17 cellular contexts compared by ENCODE assay signal in the genomic region with DNA sequence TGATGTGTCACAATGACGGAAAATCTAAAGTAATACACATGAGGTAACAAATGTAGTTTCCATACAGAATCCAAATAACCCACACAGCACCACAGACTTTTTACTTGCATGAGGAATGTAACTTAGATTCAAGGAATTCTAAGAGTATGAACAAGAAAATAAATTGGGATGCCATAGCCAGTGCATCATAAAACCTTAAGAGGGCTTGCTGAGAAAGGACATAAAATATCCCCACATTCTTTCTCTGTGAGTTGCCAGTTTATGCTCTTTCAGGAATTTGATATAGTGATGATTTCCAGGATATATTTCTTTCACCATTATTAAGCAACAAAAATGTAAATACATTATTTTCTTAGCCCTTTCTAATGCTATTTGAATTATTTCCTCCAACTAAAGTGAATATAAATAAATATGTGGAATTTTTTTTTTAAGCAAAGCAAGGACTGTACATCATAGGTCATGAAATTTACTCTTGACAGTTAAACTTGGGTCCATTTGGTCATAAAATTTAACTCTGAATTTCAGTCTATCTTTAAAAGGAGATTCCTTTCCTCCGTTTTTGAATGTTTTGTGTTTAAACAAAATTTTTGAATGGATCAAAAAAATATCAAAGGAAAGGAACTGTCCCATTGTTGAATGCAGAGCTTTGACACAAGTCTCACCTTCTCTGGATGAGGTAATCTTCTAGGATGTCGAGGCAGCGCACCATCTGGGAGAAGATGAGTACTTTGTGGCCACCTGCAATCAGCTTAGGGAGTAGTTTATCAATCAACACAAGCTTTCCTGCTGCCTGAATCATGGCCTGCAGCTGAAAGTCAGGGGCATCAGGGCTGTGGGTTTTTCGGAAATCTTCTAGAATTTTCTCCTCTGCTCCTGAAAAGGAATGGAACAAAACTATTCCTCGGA.
DNase-seq lines count a peak whose midpoint lies in the region; ATAC-seq and TF ChIP-seq lines count a peak whose summit lies in the region.
"Had no signal": no experiment of that assay in that cellular context is flagged by ENCODE, and none has a peak within 500 bp of the region (broad histone marks: within the 10 kb centered on the region; RNA-seq: fewer than 3 reads in every experiment).

No MANE protein-coding gene starts in this region.

- H3K27me3 ChIP-seq in skeletal muscle satellite cell (ENCODE audit: control insufficient read depth, insufficient read depth, low read length): no peaks in the 10 kb centered on the region
- no peaks in the 10 kb centered on the region for H3K27me3 ChIP-seq in heart left ventricle
- H3K27me3 ChIP-seq in Caco-2 (replicated peaks; ENCODE audit: control insufficient read depth, insufficient read depth, low read length): no peaks in the 10 kb centered on the region
- H3K27me3 ChIP-seq: gastrocnemius medialis, stomach had no signal

- no peak overlapping the region for H3K4me3 Mint-ChIP-seq in Caco-2 (ENCODE audit: unreplicated experiment)

- no peak overlapping the region for H3K27ac Mint-ChIP-seq in Caco-2 (ENCODE audit: unreplicated experiment)

- no peak for TF ChIP-seq POLR2A in heart left ventricle (IDR thresholded peaks at IDR 0.05)

- ATAC-seq in SK-N-SH treated with all-trans-retinoic acid at 6 μM for 48 hours: peak; percentile 97
- ATAC-seq in heart left ventricle: no peak
- ATAC-seq: gastrocnemius medialis, lower lobe of right lung had no signal

- POLR2A ChIA-PET in Caco-2 (lab: Charles Lee): no interaction called here

- no peaks in the 10 kb centered on the region for H3K4me1 Mint-ChIP-seq in Caco-2 (ENCODE audit: low read depth, unreplicated experiment)

- H3K27me3 Mint-ChIP-seq in Caco-2 (ENCODE audit: insufficient read depth, unreplicated experiment): no peaks in the 10 kb centered on the region

- no peaks in the 10 kb centered on the region for H3K9me3 ChIP-seq in skeletal muscle satellite cell (replicated peaks; ENCODE audit: low read length)
- H3K9me3 ChIP-seq in heart left ventricle: peaks cover 0 to 7% (median 0%) of the 10 kb centered on the region in 12 donors
- no peaks in the 10 kb centered on the region for H3K9me3 ChIP-seq in Caco-2
- H3K9me3 ChIP-seq: gastrocnemius medialis, lower lobe of right lung, prostate gland, stomach had no signal

- WGBS in heart left ventricle, 4 donors: 83 to 92% (median 90%) methylated on average over 6 of the region's 6 CpGs

- H3K27ac ChIP-seq in heart left ventricle: no peak overlapping the region
- H3K27ac ChIP-seq: 22Rv1, gastrocnemius medialis, lower lobe of right lung, PC-9, prostate gland had no signal

- H3K9me3 Mint-ChIP-seq in Caco-2 (ENCODE audit: unreplicated experiment): peaks cover 8% of the 10 kb centered on the region

- peak; percentile 71 for DNase-seq in NCI-H82 (lab: John Stamatoyannopoulos, UW)
- DNase-seq in NCI-H82 treated with DMSO at 0.1 percent for 48 hours (lab: John Stamatoyannopoulos, UW; ENCODE audit: unreplicated experiment): no peak
- peak; percentile 94 for DNase-seq in fibroblast of peridontal ligament (ENCODE audit: extremely low read depth)
- DNase-seq in effector CD4-positive, alpha-beta T cell: no peak
- no peak for DNase-seq in heart left ventricle
- DNase-seq in Caco-2: no peak
- DNase-seq: activated T-cell treated with anti-CD3 and anti-CD28 coated beads, Interleukin-2, amount 50 U/mL, for 48 hours; caudate nucleus; gastrocnemius medialis; lower lobe of right lung; NCI-H187; stomach had no signal

- intact Hi-C loops in heart left ventricle (cut with DNase I) (no loop called here), Caco-2 (cut with micrococcal nuclease; ENCODE audit: unreplicated experiment) (no loop called here)

- H3K36me3 ChIP-seq in skeletal muscle satellite cell (ENCODE audit: insufficient read depth, low read length) (peaks cover 28% of the 10 kb centered on the region), heart left ventricle (peaks cover 0 to 94% (median 66%) of the 10 kb centered on the region in 9 donors), Caco-2 (ENCODE audit: control insufficient read depth, insufficient read depth, low read length) (peaks cover 7% of the 10 kb centered on the region)

- CTCF ChIA-PET in Caco-2 (lab: Charles Lee): no interaction called here

- H3K36me3 Mint-ChIP-seq in Caco-2 (ENCODE audit: insufficient read depth, unreplicated experiment): peaks cover 38% of the 10 kb centered on the region

- BruUV-seq in Caco-2 (replicated peaks; lab: Mats Ljungman, UMichigan): no TSS peak

- H3K4me1 ChIP-seq in skeletal muscle satellite cell (ENCODE audit: control insufficient read depth, insufficient read depth, low read length) (peaks cover 38% of the 10 kb centered on the region), heart left ventricle (no peaks in the 10 kb centered on the region), Caco-2 (no peaks in the 10 kb centered on the region)
- H3K4me1 ChIP-seq: gastrocnemius medialis, lower lobe of right lung, prostate gland, stomach had no signal

- peak overlapping the region; percentile 69 for H3K9ac ChIP-seq in skeletal muscle satellite cell (ENCODE audit: low read depth, low read length)

- peak overlapping the region; percentile 53 for H3K4me2 ChIP-seq in skeletal muscle satellite cell (ENCODE audit: low read length)
- H3K4me2 ChIP-seq: PC-9 had no signal

- TF ChIP-seq CTCF in heart left ventricle (IDR thresholded peaks at IDR 0.05) (no peak), Caco-2 (IDR thresholded peaks at IDR 0.05; ENCODE audit: insufficient read depth in 1 of 2, low read depth in 1 of 2, low read length in 1 of 2, severe bottlenecking in 1 of 2, unreplicated experiment in 1 of 2) (no peak)

- H3K4me3 ChIP-seq in skeletal muscle satellite cell (ENCODE audit: low read length): peak overlapping the region; percentile 8
- H3K4me3 ChIP-seq in heart left ventricle: no peak overlapping the region
- no peak overlapping the region for H3K4me3 ChIP-seq in Caco-2 (ENCODE audit: low read depth, low read length)
- H3K4me3 ChIP-seq: gastrocnemius medialis, lower lobe of right lung, PC-9, prostate gland, stomach had no signal

TF ChIP-seq in SK-N-SH treated with all-trans-retinoic acid at 6 μM for 48 hours, 23 proteins besides CTCF, POLR2A, EP300 and RAD21:
- peak; percentile 97 for TF ChIP-seq ISL1 (CRISPR knock-in tag; IDR thresholded peaks at IDR 0.05)
- TF ChIP-seq, protein P1, sequence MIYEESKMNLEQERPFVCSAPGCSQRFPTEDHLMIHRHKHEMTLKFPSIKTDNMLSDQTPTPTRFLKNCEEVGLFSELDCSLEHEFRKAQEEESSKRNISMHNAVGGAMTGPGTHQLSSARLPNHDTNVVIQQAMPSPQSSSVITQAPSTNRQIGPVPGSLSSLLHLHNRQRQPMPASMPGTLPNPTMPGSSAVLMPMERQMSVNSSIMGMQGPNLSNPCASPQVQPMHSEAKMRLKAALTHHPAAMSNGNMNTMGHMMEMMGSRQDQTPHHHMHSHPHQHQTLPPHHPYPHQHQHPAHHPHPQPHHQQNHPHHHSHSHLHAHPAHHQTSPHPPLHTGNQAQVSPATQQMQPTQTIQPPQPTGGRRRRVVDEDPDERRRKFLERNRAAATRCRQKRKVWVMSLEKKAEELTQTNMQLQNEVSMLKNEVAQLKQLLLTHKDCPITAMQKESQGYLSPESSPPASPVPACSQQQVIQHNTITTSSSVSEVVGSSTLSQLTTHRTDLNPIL (CRISPR knock-in tag; IDR thresholded peaks at IDR 0.05; ENCODE audit: low read depth): peak; percentile 80
- no peak for TF ChIP-seq ZFP3 (CRISPR knock-in tag; IDR thresholded peaks at IDR 0.05)
- no peak for TF ChIP-seq ZNF70 (CRISPR knock-in tag; IDR thresholded peaks at IDR 0.05)
- TF ChIP-seq SNAI2 (CRISPR knock-in tag; IDR thresholded peaks at IDR 0.05): no peak
- no peak for TF ChIP-seq PPARA (CRISPR knock-in tag; IDR thresholded peaks at IDR 0.05; ENCODE audit: borderline replicate concordance)
- TF ChIP-seq, protein P2, sequence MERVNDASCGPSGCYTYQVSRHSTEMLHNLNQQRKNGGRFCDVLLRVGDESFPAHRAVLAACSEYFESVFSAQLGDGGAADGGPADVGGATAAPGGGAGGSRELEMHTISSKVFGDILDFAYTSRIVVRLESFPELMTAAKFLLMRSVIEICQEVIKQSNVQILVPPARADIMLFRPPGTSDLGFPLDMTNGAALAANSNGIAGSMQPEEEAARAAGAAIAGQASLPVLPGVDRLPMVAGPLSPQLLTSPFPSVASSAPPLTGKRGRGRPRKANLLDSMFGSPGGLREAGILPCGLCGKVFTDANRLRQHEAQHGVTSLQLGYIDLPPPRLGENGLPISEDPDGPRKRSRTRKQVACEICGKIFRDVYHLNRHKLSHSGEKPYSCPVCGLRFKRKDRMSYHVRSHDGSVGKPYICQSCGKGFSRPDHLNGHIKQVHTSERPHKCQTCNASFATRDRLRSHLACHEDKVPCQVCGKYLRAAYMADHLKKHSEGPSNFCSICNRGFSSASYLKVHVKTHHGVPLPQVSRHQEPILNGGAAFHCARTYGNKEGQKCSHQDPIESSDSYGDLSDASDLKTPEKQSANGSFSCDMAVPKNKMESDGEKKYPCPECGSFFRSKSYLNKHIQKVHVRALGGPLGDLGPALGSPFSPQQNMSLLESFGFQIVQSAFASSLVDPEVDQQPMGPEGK (CRISPR knock-in tag; IDR thresholded peaks at IDR 0.05; ENCODE audit: borderline replicate concordance): peak; percentile 53; the same call in 1 of the 2 replicates
- TF ChIP-seq, protein P3, sequence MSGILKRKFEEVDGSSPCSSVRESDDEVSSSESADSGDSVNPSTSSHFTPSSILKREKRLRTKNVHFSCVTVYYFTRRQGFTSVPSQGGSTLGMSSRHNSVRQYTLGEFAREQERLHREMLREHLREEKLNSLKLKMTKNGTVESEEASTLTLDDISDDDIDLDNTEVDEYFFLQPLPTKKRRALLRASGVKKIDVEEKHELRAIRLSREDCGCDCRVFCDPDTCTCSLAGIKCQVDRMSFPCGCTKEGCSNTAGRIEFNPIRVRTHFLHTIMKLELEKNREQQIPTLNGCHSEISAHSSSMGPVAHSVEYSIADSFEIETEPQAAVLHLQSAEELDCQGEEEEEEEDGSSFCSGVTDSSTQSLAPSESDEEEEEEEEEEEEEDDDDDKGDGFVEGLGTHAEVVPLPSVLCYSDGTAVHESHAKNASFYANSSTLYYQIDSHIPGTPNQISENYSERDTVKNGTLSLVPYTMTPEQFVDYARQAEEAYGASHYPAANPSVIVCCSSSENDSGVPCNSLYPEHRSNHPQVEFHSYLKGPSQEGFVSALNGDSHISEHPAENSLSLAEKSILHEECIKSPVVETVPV (CRISPR knock-in tag; IDR thresholded peaks at IDR 0.05): no peak
- 0 out of 2 replicates have a peak, but pooled peaks have one; percentile 4 for TF ChIP-seq TOX (CRISPR knock-in tag; IDR thresholded peaks at IDR 0.05; ENCODE audit: borderline replicate concordance)

Comparison
In these comparisons a context has a peak if more than half of its experiments do, and no peak if none do; other contexts are left out.
1. DNase-seq: peak in NCI-H82 (single experiment) and fibroblast of peridontal ligament (single experiment); none in NCI-H82 treated with DMSO at 0.1 percent for 48 hours (single experiment), effector CD4-positive, alpha-beta T cell (single experiment), heart left ventricle (0 of 5) and Caco-2 (0 of 2).